8 cellular contexts compared by ENCODE assay signal in genomic region chr6:79869600-79870084, GRCh38.
DNase-seq lines count a peak whose midpoint lies in the region; ATAC-seq and TF ChIP-seq lines count a peak whose summit lies in the region.

No MANE protein-coding gene starts in this region.

- H3K36me3 ChIP-seq in psoas muscle (ENCODE audit: insufficient read depth in 1 of 2, low read depth in 1 of 2) (no peaks in the 10 kb centered on the region), uterus (no peaks in the 10 kb centered on the region)

- H3K27me3 Mint-ChIP-seq in activated naive CD8-positive, alpha-beta T cell treated with anti-CD3 and anti-CD28 coated beads, Interleukin-2, amount 10 ng/mL, durations not matched to agents 7 days and 5 days = peaks cover 30% of the 10 kb centered on the region

- TF ChIP-seq CTCF in GM12875 (IDR thresholded peaks at IDR 0.05; ENCODE audit: borderline replicate concordance, insufficient read depth, low read depth, low read length) (peak; percentile 98), psoas muscle (IDR thresholded peaks at IDR 0.05) (peak; percentile 88), uterus (IDR thresholded peaks at IDR 0.05) (peak; percentile 73 to 88 (median 78))

- H3K36me3 Mint-ChIP-seq in activated naive CD8-positive, alpha-beta T cell treated with anti-CD3 and anti-CD28 coated beads, Interleukin-2, amount 10 ng/mL, durations not matched to agents 7 days and 5 days = no peaks in the 10 kb centered on the region

- H3K27ac ChIP-seq in psoas muscle = no peak overlapping the region
- H3K27ac ChIP-seq in uterus = no peak overlapping the region

- POLR2A ChIA-PET in activated naive CD8-positive, alpha-beta T cell treated with anti-CD3 and anti-CD28 coated beads, Interleukin-2, amount 10 ng/mL, durations not matched to agents 7 days and 5 days (lab: Charles Lee) = no interaction called here

- peak overlapping the region; percentile 63 for H3K4me3 Mint-ChIP-seq in activated naive CD8-positive, alpha-beta T cell treated with anti-CD3 and anti-CD28 coated beads, Interleukin-2, amount 10 ng/mL, durations not matched to agents 7 days and 5 days

- ATAC-seq in HG02642 (IDR thresholded peaks at IDR 0.05; ENCODE audit: poor library complexity, unreplicated experiment) (peak; percentile 100), psoas muscle (peak; percentile 91 to 99 (median 98))
- peak; percentile 99 for ATAC-seq in activated naive CD8-positive, alpha-beta T cell treated with anti-CD3 and anti-CD28 coated beads, Interleukin-2, amount 10 ng/mL, durations not matched to agents 7 days and 5 days (ENCODE audit: low read depth)

- peak overlapping the region; percentile 71 for H3K27ac Mint-ChIP-seq in activated naive CD8-positive, alpha-beta T cell treated with anti-CD3 and anti-CD28 coated beads, Interleukin-2, amount 10 ng/mL, durations not matched to agents 7 days and 5 days

- H3K9me3 Mint-ChIP-seq in activated naive CD8-positive, alpha-beta T cell treated with anti-CD3 and anti-CD28 coated beads, Interleukin-2, amount 10 ng/mL, durations not matched to agents 7 days and 5 days = no peaks in the 10 kb centered on the region

- intact Hi-C loops in cardiac septum (cut with DNase I) = loop anchor here (5.0 kb wide), 1 partner anchor 92 kb away; no protein-coding TSS in a partner anchor
- intact Hi-C loops in psoas muscle (cut with DNase I) = loop anchor here in 1 of 2 donors (5.0 kb wide), 1 partner anchor 92 kb away; no protein-coding TSS in a partner anchor
- intact Hi-C loops in uterus (cut with DNase I; ENCODE audit: low total_unique reads) = no loop called here

- H3K27me3 ChIP-seq in psoas muscle (ENCODE audit: insufficient read depth in 3 of 3, low read length in 2 of 3) (no peaks in the 10 kb centered on the region), uterus (no peaks in the 10 kb centered on the region)

- H3K4me1 ChIP-seq in psoas muscle (no peaks in the 10 kb centered on the region), uterus (no peaks in the 10 kb centered on the region)

- no peak for TF ChIP-seq POLR2A in uterus (IDR thresholded peaks at IDR 0.05)

- H3K4me1 Mint-ChIP-seq in activated naive CD8-positive, alpha-beta T cell treated with anti-CD3 and anti-CD28 coated beads, Interleukin-2, amount 10 ng/mL, durations not matched to agents 7 days and 5 days = peaks cover 11% of the 10 kb centered on the region

- H3K4me3 ChIP-seq in GM12875 (ENCODE audit: low read depth, low read length) (no peak overlapping the region), psoas muscle (peak overlapping the region; percentile 46), uterus (peak overlapping the region in 1 of 2 donors; percentile 7)

- 1 to 2% (median 2%) methylated on average over 20 of the region's 20 CpGs for WGBS in psoas muscle, 3 donors

- peak; percentile 60 for DNase-seq in NCI-H1048 (lab: John Stamatoyannopoulos, UW)
- peak; percentile 7 to 74 for DNase-seq in SW 1271 (lab: John Stamatoyannopoulos, UW)
- peak; percentile 80 for DNase-seq in activated naive CD8-positive, alpha-beta T cell treated with anti-CD3 and anti-CD28 coated beads, Interleukin-2, amount 10 ng/mL, durations not matched to agents 7 days and 5 days
- DNase-seq in cardiac septum (ENCODE audit: low spot score) = peak; percentile 91
- peak; percentile 71 to 84 for DNase-seq in psoas muscle
- DNase-seq in uterus = peak; percentile 45 to 72

- H3K9me3 ChIP-seq in psoas muscle (no peaks in the 10 kb centered on the region), uterus (no peaks in the 10 kb centered on the region)

Comparison
In these comparisons a context has a peak if more than half of its experiments do, and no peak if none do; other contexts are left out.
1. DNase-seq: peak in every context shown above with its lines; median percentile 91 in cardiac septum; 80 in activated naive CD8-positive, alpha-beta T cell treated with anti-CD3 and anti-CD28 coated beads, Interleukin-2, amount 10 ng/mL, durations not matched to agents 7 days and 5 days; 78 in psoas muscle; 60 in NCI-H1048; 58 in uterus; 40 in SW 1271.